9 cellular contexts compared by ENCODE assay signal in the genomic region with DNA sequence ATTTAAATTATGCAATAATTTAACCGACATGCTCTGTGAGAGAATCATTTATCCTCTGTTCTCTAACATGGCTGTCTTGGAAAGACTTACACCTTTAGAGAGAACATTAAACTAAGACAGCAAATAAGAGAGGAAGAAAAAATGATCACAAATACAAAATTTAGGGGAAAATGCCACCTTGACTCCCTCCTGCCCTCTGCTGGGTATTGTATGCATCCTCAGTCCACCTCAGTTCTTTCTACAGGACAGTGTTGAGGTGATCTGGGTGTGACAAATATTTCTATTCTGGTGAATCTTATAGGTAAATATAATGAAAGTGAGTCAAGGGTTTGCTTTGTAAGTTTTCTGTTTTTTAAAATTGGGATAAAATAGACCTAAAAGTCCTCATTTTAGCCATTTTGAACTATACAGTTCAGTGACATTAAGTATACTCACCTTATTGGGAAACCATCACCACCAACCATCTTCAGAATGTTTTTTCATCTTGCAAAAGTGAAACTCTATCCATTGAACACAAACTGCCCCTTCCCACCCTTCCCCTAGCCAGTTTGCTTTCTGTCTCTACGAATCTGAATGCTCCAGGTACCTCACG.
A peak's percentile ranks its signal among the peaks of the same experiment; 100 is the strongest.
DNase-seq lines count a peak whose midpoint lies in the region; ATAC-seq and TF ChIP-seq lines count a peak whose summit lies in the region.
"Had no signal": no experiment of that assay in that cellular context is flagged by ENCODE, and none has a peak within 500 bp of the region (broad histone marks: within the 10 kb centered on the region; RNA-seq: fewer than 3 reads in every experiment).

No MANE protein-coding gene starts in this region.

- no peaks in the 10 kb centered on the region for H3K9me3 Mint-ChIP-seq in MCF 10A (ENCODE audit: unreplicated experiment)
- H3K9me3 Mint-ChIP-seq: naive thymus-derived CD8-positive, alpha-beta T cell had no signal

- no peaks in the 10 kb centered on the region for H3K4me1 ChIP-seq in mucosa of descending colon (ENCODE audit: low read depth)

- no peaks in the 10 kb centered on the region for H3K9me3 ChIP-seq in mucosa of descending colon

- CTCF ChIA-PET in MCF 10A (lab: Yijun Ruan, JAX), result interaction anchor here (0.6 to 6.8 kb wide), 17 partner anchors 10 to 974 kb away, joined by 3 to 71 read pairs (median 3); no protein-coding TSS in a partner anchor

- H3K27me3 Mint-ChIP-seq in MCF 10A (ENCODE audit: insufficient read depth, unreplicated experiment), result no peaks in the 10 kb centered on the region

- ATAC-seq in mucosa of descending colon, result no peak
- ATAC-seq in HG03135 (IDR thresholded peaks at IDR 0.05; ENCODE audit: unreplicated experiment), result no peak
- ATAC-seq: naive thymus-derived CD8-positive, alpha-beta T cell had no signal

- POLR2A ChIA-PET in MCF 10A (lab: Yijun Ruan, JAX), result no interaction called here

- BruUV-seq in MCF 10A (replicated peaks; lab: Mats Ljungman, UMichigan), result no TSS peak

- intact Hi-C loops in MCF 10A (cut with micrococcal nuclease) (loop anchor here (1.0 to 10.0 kb wide), 6 partner anchors 225 to 342 kb away; no protein-coding TSS in a partner anchor), mucosa of descending colon (cut with DNase I, micrococcal nuclease) (no loop called here), posterior vena cava (cut with DNase I) (no loop called here)

- no peaks in the 10 kb centered on the region for H3K36me3 Mint-ChIP-seq in MCF 10A (ENCODE audit: insufficient read depth, unreplicated experiment)
- H3K36me3 Mint-ChIP-seq: naive thymus-derived CD8-positive, alpha-beta T cell had no signal

- no peaks in the 10 kb centered on the region for H3K36me3 ChIP-seq in mucosa of descending colon (ENCODE audit: low read depth)

- no peak overlapping the region for H3K27ac Mint-ChIP-seq in MCF 10A (ENCODE audit: low read depth, unreplicated experiment)
- H3K27ac Mint-ChIP-seq: naive thymus-derived CD8-positive, alpha-beta T cell had no signal

- H3K4me1 Mint-ChIP-seq in MCF 10A (ENCODE audit: insufficient read depth, unreplicated experiment), result no peaks in the 10 kb centered on the region
- H3K4me1 Mint-ChIP-seq: naive thymus-derived CD8-positive, alpha-beta T cell had no signal

- DNase-seq in activated gamma-delta T cell treated with Interleukin-2 at 50 U/mL for 16 hours (peak; percentile 13), activated gamma-delta T cell (lab: John Stamatoyannopoulos, UW) (no peak), NAMALWA (ENCODE audit: low spot score) (peak; percentile 65), MCF 10A (ENCODE audit: unreplicated experiment) (peak; percentile 51), mucosa of descending colon (peak in 1 of 3 donors; percentile 14), HK-2 (ENCODE audit: unreplicated experiment) (no peak), posterior vena cava (ENCODE audit: low spot score) (no peak)

- H3K4me3 Mint-ChIP-seq in MCF 10A (ENCODE audit: unreplicated experiment), result no peak overlapping the region
- H3K4me3 Mint-ChIP-seq: naive thymus-derived CD8-positive, alpha-beta T cell had no signal

- TF ChIP-seq CTCF in MCF 10A (IDR thresholded peaks at IDR 0.05; ENCODE audit: unreplicated experiment) (peak; percentile 63), mucosa of descending colon (IDR thresholded peaks at IDR 0.05) (peak; percentile 6)

- no peak overlapping the region for H3K4me3 ChIP-seq in mucosa of descending colon

Comparison
In these comparisons a context has a peak if more than half of its experiments do, and no peak if none do; other contexts are left out.
1. DNase-seq: peak in activated gamma-delta T cell treated with Interleukin-2 at 50 U/mL for 16 hours (single experiment), NAMALWA (single experiment) and MCF 10A (single experiment); none in activated gamma-delta T cell (single experiment), HK-2 (single experiment) and posterior vena cava (single experiment).